1 cellular context compared by ENCODE assay signal in the genomic region with DNA sequence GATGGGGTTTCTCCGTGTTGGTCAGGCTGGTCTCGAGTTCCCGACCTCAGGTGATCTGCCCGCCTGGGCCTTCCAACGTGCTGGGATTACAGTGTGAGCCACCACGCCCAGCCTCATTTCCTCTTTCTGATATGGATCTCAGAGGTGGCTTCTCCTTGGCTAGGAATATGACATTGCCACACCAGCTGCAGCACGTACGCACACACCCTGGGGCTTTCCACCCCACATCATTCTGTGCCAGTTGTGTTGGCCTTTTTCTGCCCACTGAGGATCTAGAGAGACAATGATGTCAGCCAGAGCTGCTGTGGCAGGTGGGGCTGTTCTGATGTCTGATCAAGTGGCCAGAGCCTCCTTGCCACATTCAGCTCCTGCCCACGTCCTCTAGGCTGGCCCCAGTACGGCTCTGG.
A peak's percentile ranks its signal among the peaks of the same experiment; 100 is the strongest.
TF ChIP-seq lines count a peak whose summit lies in the region.

No MANE protein-coding gene starts in this region.

TF ChIP-seq in K562, 482 proteins besides CTCF, POLR2A, EP300 and RAD21:
- TF ChIP-seq BRCA1 (IDR thresholded peaks at IDR 0.05) (no peak), BRCA1 (CRISPR knock-in tag; IDR thresholded peaks at IDR 0.05) (no peak), ERF (CRISPR knock-in tag; IDR thresholded peaks at IDR 0.05) (no peak), SPI1 (IDR thresholded peaks at IDR 0.05; ENCODE audit: borderline replicate concordance, low read depth, low read length) (peak; percentile 36; the same call in 1 of the 2 replicates), L3MBTL2 (IDR thresholded peaks at IDR 0.05) (0 out of 2 replicates have a peak, but pooled peaks have one; percentile 27)
